Comparison of ENCODE assay signal across 8 cellular contexts in genomic region chr1:111222308-111223125, GRCh38. TPM values are rescaled to one million over a fixed set of nuclear protein-coding genes. Genes with fewer than 3 reads are reported as not detected.
DNase-seq lines count a peak whose midpoint lies in the region; ATAC-seq, FAIRE-seq and TF ChIP-seq lines count a peak whose summit lies in the region.

No MANE protein-coding gene starts in this region.

- H3K27me3 Mint-ChIP-seq in activated CD4-positive, alpha-beta T cell treated with anti-CD3 and anti-CD28 coated beads for 36 hours: no peaks in the 10 kb centered on the region

- H3K9me3 Mint-ChIP-seq in activated CD4-positive, alpha-beta T cell treated with anti-CD3 and anti-CD28 coated beads for 36 hours (ENCODE audit: low read depth): peaks cover 5% of the 10 kb centered on the region

- H3K27ac Mint-ChIP-seq in activated CD4-positive, alpha-beta T cell treated with anti-CD3 and anti-CD28 coated beads for 36 hours: peak overlapping the region; percentile 88

- peak; percentile 97 for TF ChIP-seq RAD21 in HepG2 (CRISPR knock-in tag; IDR thresholded peaks at IDR 0.05)

- H3K79me2 ChIP-seq in HepG2 (ENCODE audit: insufficient read depth, low read length): no peaks in the 10 kb centered on the region

- no peaks in the 10 kb centered on the region for H3K27me3 ChIP-seq in colonic mucosa
- H3K27me3 ChIP-seq in HepG2 (ENCODE audit: control insufficient read depth in 1 of 2, insufficient read depth in 2 of 2, low read length in 2 of 2): no peaks in the 10 kb centered on the region; a peak in 1 of 5 replicates

- peak overlapping the region; percentile 29 for H3K27ac ChIP-seq in colonic mucosa
- no peak overlapping the region for H3K27ac ChIP-seq in HepG2 (ENCODE audit: extremely low read length, insufficient read depth, low read length)

- CTCF ChIA-PET in activated CD4-positive, alpha-beta T cell treated with anti-CD3 and anti-CD28 coated beads for 36 hours (lab: Charles Lee): interaction anchor here (0.6 to 9.2 kb wide), 27 partner anchors 10 to 1906 kb away, joined by 3 to 115 read pairs (median 4); partner anchors contain the start of gene DENND2D
- CTCF ChIA-PET in HepG2 (lab: Yijun Ruan, JAX; ENCODE audit: low intra/inter-chr PET ratio, low total read pairs): interaction anchor here (0.7 to 5.1 kb wide), 5 partner anchors 48 to 219 kb away, joined by 3 to 77 read pairs (median 4); no protein-coding TSS in a partner anchor

- no peaks in the 10 kb centered on the region for H3K9me3 ChIP-seq in colonic mucosa
- no peaks in the 10 kb centered on the region for H3K9me3 ChIP-seq in HepG2 (ENCODE audit: low read length)

- intact Hi-C loops in activated CD4-positive, alpha-beta T cell treated with anti-CD3 and anti-CD28 coated beads for 36 hours (cut with DNase I, micrococcal nuclease): loop anchor here (1.0 to 5.0 kb wide), 11 partner anchors 52 to 590 kb away; partner anchors contain the start of genes ATP5PB (in 2 of the 2), WDR77 (in 2 of the 2), CEPT1 (in 1 of the 2) and DRAM2 (in 1 of the 2)
- intact Hi-C loops in colonic mucosa (cut with DNase I): loop anchor here (5.0 to 10.0 kb wide), 2 partner anchors 78 to 180 kb away; partner anchors contain the start of genes CEPT1 and DRAM2
- intact Hi-C loops in HepG2 (cut with micrococcal nuclease; ENCODE audit: unreplicated experiment): loop anchor here (1.0 to 5.0 kb wide), 4 partner anchors 112 to 190 kb away; no protein-coding TSS in a partner anchor

- no peak for TF ChIP-seq POLR2A in HepG2 (IDR thresholded peaks at IDR 0.05; ENCODE audit: insufficient read depth in 1 of 2, low read depth in 2 of 2, low read length in 2 of 2)

- H3K4me3 Mint-ChIP-seq in activated CD4-positive, alpha-beta T cell treated with anti-CD3 and anti-CD28 coated beads for 36 hours: peak overlapping the region; percentile 62

- peak overlapping the region in 1 of 2 donors; percentile 15 for H3K9ac ChIP-seq in colonic mucosa (ENCODE audit: low read depth in 2 of 2, low read length in 2 of 2)
- H3K9ac ChIP-seq in HepG2 (ENCODE audit: insufficient read depth, low read depth, low read length): peak overlapping the region; percentile 35; the same call in 1 of the 2 replicates

- H2AFZ ChIP-seq in HepG2 (ENCODE audit: low read length): peak overlapping the region; percentile 57

- POLR2A ChIA-PET in activated CD4-positive, alpha-beta T cell treated with anti-CD3 and anti-CD28 coated beads for 36 hours (lab: Charles Lee): interaction anchor here (0.6 to 1.5 kb wide), 3 partner anchors 8 to 286 kb away, joined by 3 to 7 read pairs (median 3); no protein-coding TSS in a partner anchor
- POLR2A ChIA-PET in HepG2 (lab: Yijun Ruan, JAX): interaction anchor here (1.5 to 1.7 kb wide), 2 partner anchors 112 to 195 kb away, joined by 4 to 6 read pairs; no protein-coding TSS in a partner anchor

- peaks cover 93% of the 10 kb centered on the region for H3K4me1 Mint-ChIP-seq in activated CD4-positive, alpha-beta T cell treated with anti-CD3 and anti-CD28 coated beads for 36 hours

- peaks cover 5% of the 10 kb centered on the region for H3K36me3 Mint-ChIP-seq in activated CD4-positive, alpha-beta T cell treated with anti-CD3 and anti-CD28 coated beads for 36 hours (ENCODE audit: low read depth)

- in situ Hi-C loops in HepG2 (cut with HindIII; ENCODE audit: extremely low pct_ligation_motif_present, low pct_unique_long_range_greater_than_20kb): loop anchor here (5.0 kb wide), 2 partner anchors 110 to 180 kb away; no protein-coding TSS in a partner anchor

- H3K4me1 ChIP-seq in colonic mucosa: peaks cover 4% of the 10 kb centered on the region
- H3K4me1 ChIP-seq in HepG2 (ENCODE audit: insufficient read depth, low read length): peaks cover 52% of the 10 kb centered on the region

- DNase-seq in GM03348 (ENCODE audit: low spot score) (peak; percentile 88), NCI-H2227 treated with DMSO at 0.1 percent for 48 hours (lab: John Stamatoyannopoulos, UW) (peak; percentile 11), colonic mucosa (peak; percentile 83), HepG2 (ENCODE audit: low spot score) (peak; percentile 62), NCI-H1048 (lab: John Stamatoyannopoulos, UW) (no peak)
- DNase-seq in activated CD4-positive, alpha-beta T cell treated with anti-CD3 and anti-CD28 coated beads for 36 hours: peak; percentile 91
- peak in 2 of 3 experiments; percentile 55 to 56 for DNase-seq in stimulated activated CD4-positive, alpha-beta T cell treated with anti-CD3 and anti-CD28 coated beads, TNF-alpha, amount 100 ng/mL, for 4 hours (ENCODE audit: low read depth in 3 of 3)

- no peak for TF ChIP-seq EP300 in HepG2 (IDR thresholded peaks at IDR 0.05; ENCODE audit: low read depth in 2 of 2, low read length in 2 of 2)
- no peak for TF ChIP-seq EP300 in HepG2 (CRISPR knock-in tag; IDR thresholded peaks at IDR 0.05; ENCODE audit: borderline replicate concordance)

- H3K36me3 ChIP-seq in colonic mucosa: no peaks in the 10 kb centered on the region
- no peaks in the 10 kb centered on the region for H3K36me3 ChIP-seq in HepG2 (replicated peaks in 1 of 2; ENCODE audit: control insufficient read depth in 1 of 2, insufficient read depth in 2 of 2, low read length in 2 of 2)

- TF ChIP-seq CTCF in colonic mucosa (IDR thresholded peaks at IDR 0.05): peak; percentile 65
- peak; percentile 97 for TF ChIP-seq CTCF in HepG2 (CRISPR knock-in tag; IDR thresholded peaks at IDR 0.05)

- H3K4me3 ChIP-seq in colonic mucosa (no peak overlapping the region), HepG2 (replicated peaks in 1 of 3; ENCODE audit: insufficient read depth in 1 of 3, low read depth in 2 of 3, low read length in 3 of 3) (peak overlapping the region in 2 of 3 experiments; percentile 8 to 39; a peak in 3 of 6 replicates)

- H4K20me1 ChIP-seq in HepG2 (ENCODE audit: insufficient read depth, low read length): no peaks in the 10 kb centered on the region

- no TSS peak for BruUV-seq in HepG2 (replicated peaks; lab: Mats Ljungman, UMichigan)

- H3K4me2 ChIP-seq in HepG2 (ENCODE audit: low read depth, low read length): peak overlapping the region; percentile 71

- ATAC-seq in HG02943 (IDR thresholded peaks at IDR 0.05; ENCODE audit: low read depth, unreplicated experiment): peak; percentile 1
- ATAC-seq in activated CD4-positive, alpha-beta T cell treated with anti-CD3 and anti-CD28 coated beads for 36 hours: peak; percentile 24
- peak; percentile 97 for ATAC-seq in HepG2

- peak; percentile 36 for FAIRE-seq in HepG2 (lab: Jason Lieb, UNC)

- 3% methylated on average over 7 of the region's 10 CpGs for WGBS in HepG2 (ENCODE audit: low lambda C conversion rate)

RNA-seq across cellular contexts. Expression of gene CHI3L2, which starts 5.0 kb away (rescaled TPM):
- 10 to 100 TPM; 12.7 TPM for total RNA-seq in activated CD4-positive, alpha-beta T cell treated with anti-CD3 and anti-CD28 coated beads for 36 hours
- total RNA-seq in colonic mucosa (under 1 TPM; 0.49 to 0.53 TPM), HepG2 (2016; rRNA removed; fragmentation: Illumina TruSeq; extraction: Trizol) (1.7 and 1.9 TPM in 2 replicates)
- total RNA-seq in HepG2 (2016; cell fraction: cytosol; rRNA removed; fragmentation: Illumina TruSeq; extraction: Trizol; ENCODE audit: low read depth): 1.5 and 2.1 TPM in 2 replicates
- total RNA-seq in HepG2 (2016; cell fraction: insoluble cytoplasmic fraction; rRNA removed; fragmentation: Illumina TruSeq; extraction: Trizol): 1.5 and 1.6 TPM in 2 replicates
- 1.7 and 2.0 TPM in 2 replicates for total RNA-seq in HepG2 (2016; cell fraction: membrane; rRNA removed; fragmentation: Illumina TruSeq; extraction: Trizol)
- 0.90 and 1.4 TPM in 2 replicates for total RNA-seq in HepG2 (2016; cell fraction: nucleus; rRNA removed; fragmentation: Illumina TruSeq; extraction: Trizol)
- polyA plus RNA-seq in HepG2 (2011; rRNA removed): 0.46 and 0.65 TPM in 2 replicates
- 0.44 and 0.51 TPM in 2 replicates for polyA plus RNA-seq in HepG2 (2011; cell fraction: cytosol; rRNA removed)
- polyA plus RNA-seq in HepG2 (2011; cell fraction: nucleus; rRNA removed): 0.13 and 0.55 TPM in 2 replicates
- polyA plus RNA-seq in HepG2 (2012): 0.35 and 0.46 TPM in 2 replicates
- 0.80 and 1.0 TPM in 2 replicates for polyA plus RNA-seq in HepG2 (2016; cell fraction: cytosol; fragmentation: Illumina TruSeq; extraction: Trizol; ENCODE audit: low read depth)
- 1.2 and 1.8 TPM in 2 replicates for polyA plus RNA-seq in HepG2 (2016; cell fraction: insoluble cytoplasmic fraction; fragmentation: Illumina TruSeq; extraction: Trizol; ENCODE audit: low read depth)
- 1.1 and 1.5 TPM in 2 replicates for polyA plus RNA-seq in HepG2 (2016; cell fraction: membrane; fragmentation: Illumina TruSeq; extraction: Trizol; ENCODE audit: low read depth)
- polyA plus RNA-seq in HepG2 (2016; cell fraction: nucleus; fragmentation: Illumina TruSeq; extraction: Trizol; ENCODE audit: insufficient read depth, low read depth): 2.6 and 3.9 TPM in 2 replicates
- not detected in 2 replicates for polyA minus RNA-seq in HepG2 (2011; rRNA and poly(A)+ RNA removed; ENCODE audit: low replicate concordance)
- polyA minus RNA-seq in HepG2 (2011; cell fraction: cytosol; rRNA and poly(A)+ RNA removed): not detected in 2 replicates
- polyA minus RNA-seq in HepG2 (2011; cell fraction: nucleus; rRNA and poly(A)+ RNA removed): 1.2 and 1.3 TPM in 2 replicates

RNA-seq across cellular contexts. Expression of gene DENND2D, which starts 22.1 kb away (rescaled TPM):
- total RNA-seq in activated CD4-positive, alpha-beta T cell treated with anti-CD3 and anti-CD28 coated beads for 36 hours: 100 to 1,000 TPM; 174 to 190 TPM
- total RNA-seq in colonic mucosa (10 to 100 TPM; 51.0 to 65.2 TPM), HepG2 (2016; rRNA removed; fragmentation: Illumina TruSeq; extraction: Trizol) (0.04 TPM in 1 of 2 replicates, not detected in the other)
- total RNA-seq in HepG2 (2016; cell fraction: cytosol; rRNA removed; fragmentation: Illumina TruSeq; extraction: Trizol; ENCODE audit: low read depth): not detected in 2 replicates
- not detected in 2 replicates for total RNA-seq in HepG2 (2016; cell fraction: insoluble cytoplasmic fraction; rRNA removed; fragmentation: Illumina TruSeq; extraction: Trizol)
- total RNA-seq in HepG2 (2016; cell fraction: membrane; rRNA removed; fragmentation: Illumina TruSeq; extraction: Trizol): not detected in 2 replicates
- not detected in 2 replicates for total RNA-seq in HepG2 (2016; cell fraction: nucleus; rRNA removed; fragmentation: Illumina TruSeq; extraction: Trizol)
- not detected in 2 replicates for polyA plus RNA-seq in HepG2 (2011; rRNA removed)
- 0.01 TPM in 1 of 2 replicates, not detected in the other for polyA plus RNA-seq in HepG2 (2011; cell fraction: cytosol; rRNA removed)
- 0.36 TPM in 1 of 2 replicates, not detected in the other for polyA plus RNA-seq in HepG2 (2011; cell fraction: nucleus; rRNA removed)
- 0.07 TPM in 1 of 2 replicates, not detected in the other for polyA plus RNA-seq in HepG2 (2012)
- not detected in 2 replicates for polyA plus RNA-seq in HepG2 (2016; cell fraction: cytosol; fragmentation: Illumina TruSeq; extraction: Trizol; ENCODE audit: low read depth)
- polyA plus RNA-seq in HepG2 (2016; cell fraction: insoluble cytoplasmic fraction; fragmentation: Illumina TruSeq; extraction: Trizol; ENCODE audit: low read depth): not detected in 2 replicates
- not detected in 2 replicates for polyA plus RNA-seq in HepG2 (2016; cell fraction: membrane; fragmentation: Illumina TruSeq; extraction: Trizol; ENCODE audit: low read depth)
- polyA plus RNA-seq in HepG2 (2016; cell fraction: nucleus; fragmentation: Illumina TruSeq; extraction: Trizol; ENCODE audit: insufficient read depth, low read depth): not detected in 2 replicates
- 12.7 TPM in 1 of 2 replicates, not detected in the other for polyA minus RNA-seq in HepG2 (2011; rRNA and poly(A)+ RNA removed; ENCODE audit: low replicate concordance)
- polyA minus RNA-seq in HepG2 (2011; cell fraction: cytosol; rRNA and poly(A)+ RNA removed): not detected in 2 replicates
- polyA minus RNA-seq in HepG2 (2011; cell fraction: nucleus; rRNA and poly(A)+ RNA removed): 0.50 TPM in 1 of 2 replicates, not detected in the other

Comparison
In these comparisons a context has a peak if more than half of its experiments do, and no peak if none do; other contexts are left out.
1. ATAC-seq: peak in every context shown above with its lines; median percentile 97 in HepG2; 24 in activated CD4-positive, alpha-beta T cell treated with anti-CD3 and anti-CD28 coated beads for 36 hours; 1 in HG02943.
2. RNA of gene DENND2D, which starts 22.1 kb away (total RNA-seq): 174 to 190 TPM in activated CD4-positive, alpha-beta T cell treated with anti-CD3 and anti-CD28 coated beads for 36 hours and 51.0 to 65.2 TPM in colonic mucosa; 0.04 TPM in HepG2; every median in the first group is over 10 times any median in the second.